In genomic region chr5:82225525-82226172, GRCh38 we compare ENCODE assay signal across 8 cellular contexts. TPM values are rescaled to one million over a fixed set of nuclear protein-coding genes. Genes with fewer than 3 reads are reported as not detected.
DNase-seq lines count a peak whose midpoint lies in the region; ATAC-seq and TF ChIP-seq lines count a peak whose summit lies in the region.

No MANE protein-coding gene starts in this region.

- ATAC-seq in GM21447 (IDR thresholded peaks at IDR 0.05; ENCODE audit: unreplicated experiment), result peak; percentile 93

- TF ChIP-seq POLR2A in Peyer's patch (IDR thresholded peaks at IDR 0.05), result no peak
- TF ChIP-seq POLR2A in suprapubic skin (IDR thresholded peaks at IDR 0.05), result no peak

- TF ChIP-seq CTCF in Peyer's patch (IDR thresholded peaks at IDR 0.05) (peak; percentile 65 to 84 (median 77)), suprapubic skin (IDR thresholded peaks at IDR 0.05) (peak; percentile 41 to 75)

- H3K27ac ChIP-seq in Peyer's patch, result no peak overlapping the region
- H3K27ac ChIP-seq in suprapubic skin, result no peak overlapping the region

- H3K36me3 ChIP-seq in Peyer's patch, result no peaks in the 10 kb centered on the region
- H3K36me3 ChIP-seq in suprapubic skin, result no peaks in the 10 kb centered on the region

- H3K27me3 ChIP-seq in Peyer's patch, result no peaks in the 10 kb centered on the region
- no peaks in the 10 kb centered on the region for H3K27me3 ChIP-seq in suprapubic skin

- H3K4me1 ChIP-seq in Peyer's patch, result no peaks in the 10 kb centered on the region
- peaks cover 4% of the 10 kb centered on the region for H3K4me1 ChIP-seq in suprapubic skin

- DNase-seq in DMS153 (lab: John Stamatoyannopoulos, UW) (peak; percentile 1), HuH-7.5 (ENCODE audit: low spot score) (peak; percentile 15), Peyer's patch (peak; percentile 43 to 79 (median 49)), activated T-helper 1 cell treated with Interleukin-2 at 50 U/mL for 16 hours (ENCODE audit: low read depth) (peak; percentile 33), fibroblast of the conjunctiva (ENCODE audit: low read depth) (peak; percentile 49), nucleus accumbens (lab: John Stamatoyannopoulos, UW) (peak in 52 of 56 donors; percentile 1 to 80 (median 30)), suprapubic skin (ENCODE audit: low spot score in 2 of 2) (peak in 1 of 2 donors; percentile 64)

- H3K4me3 ChIP-seq in Peyer's patch, result no peak overlapping the region
- no peak overlapping the region for H3K4me3 ChIP-seq in suprapubic skin

- TF ChIP-seq EP300 in suprapubic skin (IDR thresholded peaks at IDR 0.05), result no peak

- H3K9me3 ChIP-seq in Peyer's patch, result no peaks in the 10 kb centered on the region
- no peaks in the 10 kb centered on the region for H3K9me3 ChIP-seq in suprapubic skin

- WGBS in suprapubic skin, result 32% methylated on average over 7 of the region's 7 CpGs

RNA-seq across cellular contexts. Expression of gene RPS23, which starts 52.5 kb away (rescaled TPM):
- total RNA-seq in Peyer's patch (1,000 to 10,000 TPM; 1,011 to 2,656 (median 1,224) TPM), suprapubic skin (1,000 to 10,000 TPM; 1,761 to 4,479 (median 3,421) TPM)
